Comparison of ENCODE assay signal across 1 cellular context in the genomic region with DNA sequence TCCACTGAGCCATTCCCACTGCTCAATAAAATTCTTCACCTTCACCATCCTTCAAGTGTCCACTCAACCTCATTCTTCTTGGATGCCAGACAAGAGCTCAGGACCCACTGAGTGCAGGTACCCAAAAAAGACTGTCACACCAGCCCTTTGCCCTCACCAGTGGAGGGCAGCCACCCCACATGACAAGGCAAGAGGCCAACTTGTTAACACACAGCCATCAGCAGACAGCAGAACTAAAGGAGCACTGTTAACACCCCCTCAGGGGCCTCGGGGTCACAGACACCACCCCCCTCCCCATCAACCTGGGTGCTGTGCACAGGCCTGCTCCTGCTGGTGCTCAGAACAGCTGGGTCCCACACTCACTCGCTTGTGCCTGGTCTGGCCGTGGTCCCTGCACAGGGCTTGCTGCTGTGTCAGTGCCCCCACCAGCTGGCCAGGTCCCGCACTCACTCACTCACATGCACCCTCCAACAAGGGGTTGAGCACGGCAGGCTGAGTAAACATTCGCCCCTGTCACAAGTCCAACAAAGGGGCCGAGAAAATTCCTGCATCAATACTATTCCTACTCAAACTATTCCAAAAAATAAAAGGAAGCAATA.
TF ChIP-seq lines count a peak whose summit lies in the region.

No MANE protein-coding gene starts in this region.

TF ChIP-seq in HEK293, 187 proteins besides CTCF, POLR2A, EP300 and RAD21:
- TF ChIP-seq GLIS1 (tag by site-specific recombination; IDR thresholded peaks at IDR 0.05) (0 out of 2 replicates have a peak, but pooled peaks have one; percentile 10), ZNF169 (tag by site-specific recombination; IDR thresholded peaks at IDR 0.05) (no peak)
